Comparison of ENCODE assay signal across 8 cellular contexts in genomic region chr13:110869805-110870706, GRCh38. TPM values are rescaled to one million over a fixed set of nuclear protein-coding genes. Genes with fewer than 3 reads are reported as not detected.
DNase-seq lines count a peak whose midpoint lies in the region; ATAC-seq and TF ChIP-seq lines count a peak whose summit lies in the region.

No MANE protein-coding gene starts in this region.

- peaks cover 10% of the 10 kb centered on the region for H3K4me1 Mint-ChIP-seq in endodermal cell

- no peaks in the 10 kb centered on the region for H3K9me3 Mint-ChIP-seq in endodermal cell

- no peak overlapping the region for H3K4me3 Mint-ChIP-seq in endodermal cell

- H3K36me3 ChIP-seq in SJCRH30, result no peaks in the 10 kb centered on the region
- no peaks in the 10 kb centered on the region for H3K36me3 ChIP-seq in endodermal cell (ENCODE audit: control insufficient read depth, insufficient read depth, low read length)
- no peaks in the 10 kb centered on the region for H3K36me3 ChIP-seq in suprapubic skin

- peak; percentile 12 for DNase-seq in stimulated activated naive CD4-positive, alpha-beta T cell treated with Interleukin-2 at 50 U/mL for 16 hours (lab: John Stamatoyannopoulos, UW)
- no peak for DNase-seq in stimulated activated naive CD4-positive, alpha-beta T cell (lab: John Stamatoyannopoulos, UW)
- peak; percentile 95 for DNase-seq in SJCRH30
- DNase-seq in endodermal cell, result peak; percentile 80
- DNase-seq in medulla oblongata (ENCODE audit: extremely low spot score), result peak; percentile 81
- peak; percentile 86 to 91 for DNase-seq in suprapubic skin (ENCODE audit: low spot score in 2 of 2)

- WGBS in endodermal cell (ENCODE audit: insufficient coverage in 1 of 2, insufficient read length in 1 of 2), 2 experiments, result 63 to 73% methylated on average over 22 to 34 of the region's 34 CpGs
- 26% methylated on average over 33 of the region's 34 CpGs for WGBS in suprapubic skin

- no peak overlapping the region for H3K27ac Mint-ChIP-seq in endodermal cell

- H3K27ac ChIP-seq in SJCRH30, result peak overlapping the region; percentile 87
- H3K27ac ChIP-seq in endodermal cell (ENCODE audit: low read depth, low read length), result peak overlapping the region; percentile 79
- peak overlapping the region; percentile 72 for H3K27ac ChIP-seq in suprapubic skin

- H3K4me1 ChIP-seq in SJCRH30 (peaks cover 10% of the 10 kb centered on the region), endodermal cell (ENCODE audit: control insufficient read depth, insufficient read depth, low read length) (no peaks in the 10 kb centered on the region), suprapubic skin (peaks cover 35% of the 10 kb centered on the region)

- no peaks in the 10 kb centered on the region for H3K9me3 ChIP-seq in SJCRH30 (replicated peaks)
- H3K9me3 ChIP-seq in endodermal cell (ENCODE audit: control insufficient read depth, low read length), result no peaks in the 10 kb centered on the region
- H3K9me3 ChIP-seq in suprapubic skin, result no peaks in the 10 kb centered on the region

- H3K9ac ChIP-seq in endodermal cell (ENCODE audit: extremely low read depth, low read length, poor library complexity, severe bottlenecking), result no peak overlapping the region

- TF ChIP-seq POLR2A in suprapubic skin (IDR thresholded peaks at IDR 0.05), result no peak

- no peak for ATAC-seq in GM19328 (IDR thresholded peaks at IDR 0.05; ENCODE audit: unreplicated experiment)
- ATAC-seq in GM18511 (IDR thresholded peaks at IDR 0.05; ENCODE audit: unreplicated experiment), result no peak

- H3K27me3 Mint-ChIP-seq in endodermal cell (ENCODE audit: insufficient read depth), result peaks cover 18% of the 10 kb centered on the region

- peak overlapping the region; percentile 63 for H3K4me3 ChIP-seq in SJCRH30
- no peak overlapping the region for H3K4me3 ChIP-seq in endodermal cell (ENCODE audit: low read length)
- H3K4me3 ChIP-seq in suprapubic skin, result peak overlapping the region; percentile 28

- no peaks in the 10 kb centered on the region for H3K36me3 Mint-ChIP-seq in endodermal cell (ENCODE audit: low read depth)

- no peak for TF ChIP-seq CTCF in endodermal cell (conservative IDR thresholded peaks at IDR 0.05)
- TF ChIP-seq CTCF in suprapubic skin (IDR thresholded peaks at IDR 0.05), result no peak

- no peaks in the 10 kb centered on the region for H3K27me3 ChIP-seq in SJCRH30
- H3K27me3 ChIP-seq in endodermal cell (ENCODE audit: control insufficient read depth, insufficient read depth, low read length, poor library complexity, severe bottlenecking), result no peaks in the 10 kb centered on the region
- H3K27me3 ChIP-seq in suprapubic skin, result no peaks in the 10 kb centered on the region

- TF ChIP-seq EP300 in suprapubic skin (IDR thresholded peaks at IDR 0.05), result no peak

RNA-seq across cellular contexts. Expression of gene ANKRD10, which starts 44.8 kb away (rescaled TPM):
- total RNA-seq in SJCRH30 (2014; rRNA removed; shearing (Covaris generic)), result 57.0 and 68.2 TPM in 2 replicates
- total RNA-seq in endodermal cell (100 to 1,000 TPM; 148 to 182 TPM), suprapubic skin (10 to 100 TPM; 39.5 to 94.4 (median 56.2) TPM)
- polyA plus RNA-seq in endodermal cell (2013, experiment 1 of 2), result 145 TPM
- 147 TPM for polyA plus RNA-seq in endodermal cell (2013, experiment 2 of 2)

Comparison
In these comparisons a context has a peak if more than half of its experiments do, and no peak if none do; other contexts are left out.
1. DNase-seq: peak in stimulated activated naive CD4-positive, alpha-beta T cell treated with Interleukin-2 at 50 U/mL for 16 hours (single experiment), SJCRH30 (2 of 2), endodermal cell (single experiment), medulla oblongata (single experiment) and suprapubic skin (2 of 2); none in stimulated activated naive CD4-positive, alpha-beta T cell (0 of 6).
2. Peak in every context shown above with its lines, with median percentiles within 50 percentile points of each other: H3K27ac ChIP-seq.